In the genomic region with DNA sequence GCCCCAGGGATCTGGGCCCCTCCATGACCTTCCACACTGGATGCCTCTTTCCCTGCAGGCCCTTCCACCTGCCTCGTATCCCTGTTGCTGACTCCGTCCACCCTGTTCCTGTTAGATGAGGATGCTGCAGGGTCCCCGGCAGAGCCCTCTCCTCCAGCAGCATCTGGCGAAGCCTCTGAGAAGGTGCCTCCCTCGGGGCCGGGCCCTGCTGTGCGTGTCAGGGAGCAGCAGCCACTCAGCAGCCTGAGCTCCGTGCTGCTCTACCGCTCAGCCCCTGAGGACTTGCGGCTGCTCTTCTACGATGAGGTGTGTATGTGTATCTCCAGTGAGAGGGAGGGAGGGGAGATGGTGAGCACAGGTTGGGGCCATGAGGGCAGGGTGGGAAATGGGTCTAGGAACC, we compare ENCODE assay signal across 25 cellular contexts. TPM values are rescaled to one million over a fixed set of nuclear protein-coding genes. Genes with fewer than 3 reads are reported as not detected.
"Had no signal": no experiment of that assay in that cellular context is flagged by ENCODE, and none has a peak within 500 bp of the region (broad histone marks: within the 10 kb centered on the region; RNA-seq: fewer than 3 reads in every experiment).

No MANE protein-coding gene starts in this region.

- H3K36me3 ChIP-seq: SJCRH30 had no signal

- ATAC-seq: K562, SK-N-SH treated with all-trans-retinoic acid at 6 μM for 48 hours had no signal

- H3K4me1 ChIP-seq: SJCRH30 had no signal

- H3K27me3 ChIP-seq: Peyer's patch, SJCRH30 had no signal

- H3K27me3 Mint-ChIP-seq: IgD-negative memory B cell had no signal

- DNase-seq: Kasumi-1, MV-4-11, NCI-H1048, NCI-H1105, NCI-H1417, NCI-H1436 treated with DMSO at 0.1 percent for 48 hours, NCI-H1694, NCI-H187 treated with DMSO at 0.1 percent for 48 hours, NCI-H2029 treated with DMSO at 0.1 percent for 48 hours, NCI-H226, NCI-H446, NCI-H510A, NCI-H524 treated with DMSO at 0.1 percent for 48 hours, NCI-H69, NCI-H774, PC-9, Peyer's patch, SHP77 treated with DMSO at 0.1 percent for 48 hours, SJCRH30 had no signal

- H3K27ac ChIP-seq: HL-60, KMS-11, PC-9, Peyer's patch, SJCRH30 had no signal

- H3K4me2 ChIP-seq: KMS-11, PC-9 had no signal

- H3K4me3 ChIP-seq: K562, PC-9, Peyer's patch, SJCRH30 had no signal

- H3K9me3 Mint-ChIP-seq: IgD-negative memory B cell had no signal

- H3K9ac ChIP-seq: KMS-11 had no signal

- H3K9me3 ChIP-seq: Peyer's patch, SJCRH30 had no signal

- H3K27ac Mint-ChIP-seq: IgD-negative memory B cell had no signal

- H2AFZ ChIP-seq: PC-9 had no signal

RNA-seq across cellular contexts. Expression of gene SLC4A3, which starts 12.4 kb away (rescaled TPM):
- total RNA-seq: OCI-LY7 had no signal
- polyA plus RNA-seq: IgD-negative memory B cell had no signal

RNA-seq across cellular contexts. Expression of gene INHA, which starts 42.9 kb away (rescaled TPM):
- total RNA-seq: OCI-LY7, Peyer's patch had no signal
- polyA plus RNA-seq: IgD-negative memory B cell had no signal

RNA-seq across cellular contexts. Expression of gene OBSL1, which starts 43.7 kb away (rescaled TPM):
- polyA plus RNA-seq: IgD-negative memory B cell had no signal
